ENCODE assay signal across 14 cellular contexts in the genomic region with DNA sequence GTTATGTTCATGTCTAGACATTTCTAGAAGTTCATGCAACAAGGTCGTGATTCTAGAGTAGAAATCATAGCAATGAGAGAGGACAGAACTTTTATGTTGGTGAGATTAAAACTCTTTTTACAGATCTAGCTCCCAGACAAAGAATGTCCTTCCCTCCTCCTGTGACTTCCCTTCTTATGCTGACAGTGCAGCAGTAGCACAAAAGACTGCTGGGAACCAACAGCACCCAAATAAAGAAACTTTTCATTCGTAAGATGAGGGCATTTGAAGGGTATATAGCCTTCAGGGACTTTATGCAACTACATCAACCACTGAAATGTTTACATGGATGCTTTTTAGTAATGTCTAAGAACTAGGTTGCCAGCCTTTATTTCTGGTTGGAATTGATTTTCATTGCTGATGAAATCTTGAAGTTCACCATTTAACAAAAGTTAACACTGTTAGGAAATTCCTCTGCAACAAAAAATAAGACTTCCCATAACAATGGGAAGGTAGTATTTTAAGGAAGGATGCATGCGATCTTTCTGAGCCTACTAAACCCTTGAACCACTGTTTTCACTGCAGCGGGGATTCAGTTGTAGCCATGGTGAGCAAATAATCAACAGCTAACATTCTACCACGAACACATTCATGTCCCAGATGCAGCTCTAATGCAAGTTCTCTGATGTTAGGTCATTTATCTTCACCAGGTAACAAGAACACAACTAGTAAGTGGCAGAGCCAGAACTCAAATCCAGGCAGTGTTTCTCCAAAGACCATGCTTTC.
DNase-seq lines count a peak whose midpoint lies in the region; TF ChIP-seq lines count a peak whose summit lies in the region.
"Had no signal": no experiment of that assay in that cellular context is flagged by ENCODE, and none has a peak within 500 bp of the region (broad histone marks: within the 10 kb centered on the region; RNA-seq: fewer than 3 reads in every experiment).

No MANE protein-coding gene starts in this region.

- H2BK120ac ChIP-seq in neuronal stem cell (ENCODE audit: low read depth, low read length): no peak overlapping the region

- H3K4me3 ChIP-seq in neuronal stem cell (ENCODE audit: low read length in 2 of 2): no peak overlapping the region
- H3K4me3 ChIP-seq in adrenal gland: no peak overlapping the region
- no peak overlapping the region for H3K4me3 ChIP-seq in dorsolateral prefrontal cortex

- H2BK15ac ChIP-seq in neuronal stem cell (ENCODE audit: low read length): no peak overlapping the region

- no peak overlapping the region for H3K9ac ChIP-seq in neuronal stem cell (ENCODE audit: low read depth, low read length, poor library complexity)

- TF ChIP-seq CTCF in RWPE1 (conservative IDR thresholded peaks at IDR 0.05; ENCODE audit: low read depth) (no peak), adrenal gland (IDR thresholded peaks at IDR 0.05) (no peak), dorsolateral prefrontal cortex (IDR thresholded peaks at IDR 0.05 in 54 of 56, conservative IDR thresholded peaks at IDR 0.05 in 2 of 56; ENCODE audit: low read depth in 1 of 56, partially characterized antibody in 56 of 56) (no peak)

- H3K4me1 ChIP-seq in neuronal stem cell (ENCODE audit: control insufficient read depth in 2 of 2, insufficient read depth in 1 of 2, low read depth in 1 of 2, low read length in 2 of 2): peaks cover 1 to 20% of the 10 kb centered on the region in 2 donors
- H3K4me1 ChIP-seq in adrenal gland (replicated peaks in 1 of 2): no peaks in the 10 kb centered on the region
- H3K4me1 ChIP-seq: BE2C had no signal

- peak; percentile 5 for DNase-seq in ELF-1 (ENCODE audit: low read depth, low spot score)
- peak; percentile 25 for DNase-seq in OCI-M1 (lab: John Stamatoyannopoulos, UW)
- DNase-seq in foreskin melanocyte: peak; percentile 76
- no peak for DNase-seq in neuronal stem cell (ENCODE audit: low spot score)
- DNase-seq in T-helper 2 cell: no peak
- no peak for DNase-seq in RWPE1 (ENCODE audit: low spot score)
- DNase-seq in adrenal gland: no peak
- DNase-seq in dorsolateral prefrontal cortex: no peak
- DNase-seq: ACHN; BE2C; CD8-positive, alpha-beta memory T cell; DMS 273 treated with DMSO at 0.1 percent for 48 hours; NCI-H345; NCI-H526 treated with DMSO at 0.1 percent for 48 hours had no signal

- H3K18ac ChIP-seq in neuronal stem cell (ENCODE audit: low read length): no peak overlapping the region

- no peak for TF ChIP-seq POLR2A in adrenal gland (IDR thresholded peaks at IDR 0.05)

- peak overlapping the region; percentile 60 for H2AFZ ChIP-seq in neuronal stem cell (ENCODE audit: low read length)

- no peak overlapping the region for H4K8ac ChIP-seq in neuronal stem cell (ENCODE audit: low read depth, low read length)

- WGBS in neuronal stem cell (ENCODE audit: extremely low coverage in 2 of 2, insufficient read length in 2 of 2, insufficient replicate concordance in 1 of 2), 2 donors: no CpG with 5 or more reads among the region's 5 CpGs
- WGBS in adrenal gland, 4 donors: 65 to 73% (median 69%) methylated on average over 5 of the region's 5 CpGs

- intact Hi-C loops in adrenal gland (cut with DNase I) (no loop called here), dorsolateral prefrontal cortex (cut with DNase I) (no loop called here)

- no peak overlapping the region for H2BK12ac ChIP-seq in neuronal stem cell (ENCODE audit: low read length)

- no peak overlapping the region for H2BK5ac ChIP-seq in neuronal stem cell (ENCODE audit: low read length)

- H3K23ac ChIP-seq in neuronal stem cell (ENCODE audit: low read depth, low read length, poor library complexity): no peak overlapping the region

- no peaks in the 10 kb centered on the region for H3K27me3 ChIP-seq in neuronal stem cell (ENCODE audit: control insufficient read depth in 3 of 3, insufficient read depth in 3 of 3, low read depth in 1 of 3, low read length in 3 of 3)
- H3K27me3 ChIP-seq in adrenal gland: no peaks in the 10 kb centered on the region
- H3K27me3 ChIP-seq in dorsolateral prefrontal cortex: no peaks in the 10 kb centered on the region
- H3K27me3 ChIP-seq: BE2C had no signal

- CTCF ChIA-PET in RWPE1 (lab: Yijun Ruan, JAX): interaction anchor here (0.6 to 0.7 kb wide), 2 partner anchors 25 to 86 kb away, joined by 3 read pairs; no protein-coding TSS in a partner anchor

- no peak overlapping the region for H3K14ac ChIP-seq in neuronal stem cell (ENCODE audit: low read length)

- H3K79me1 ChIP-seq in neuronal stem cell (ENCODE audit: low read depth, low read length): no peaks in the 10 kb centered on the region

- no peak overlapping the region for H3K4ac ChIP-seq in neuronal stem cell (ENCODE audit: low read length)

- no peaks in the 10 kb centered on the region for H3K36me3 ChIP-seq in neuronal stem cell (replicated peaks in 1 of 2; ENCODE audit: control insufficient read depth in 2 of 2, insufficient read depth in 2 of 2, low read length in 2 of 2)
- H3K36me3 ChIP-seq in adrenal gland (replicated peaks in 1 of 2): no peaks in the 10 kb centered on the region
- H3K36me3 ChIP-seq: BE2C had no signal

- no peak overlapping the region for H4K91ac ChIP-seq in neuronal stem cell (ENCODE audit: low read depth, low read length, poor library complexity)

- H3K9me3 ChIP-seq in neuronal stem cell (replicated peaks in 1 of 2; ENCODE audit: control insufficient read depth in 2 of 2, insufficient read depth in 1 of 2, low read depth in 1 of 2, low read length in 2 of 2): no peaks in the 10 kb centered on the region
- no peaks in the 10 kb centered on the region for H3K9me3 ChIP-seq in adrenal gland (replicated peaks in 1 of 3)
- H3K9me3 ChIP-seq: BE2C had no signal

- H3K4me2 ChIP-seq in neuronal stem cell (ENCODE audit: insufficient read depth, low read length, poor library complexity, severe bottlenecking): no peak overlapping the region

- H3K27ac ChIP-seq in neuronal stem cell (replicated peaks; ENCODE audit: low read length) (no peak overlapping the region), RWPE1 (no peak overlapping the region), adrenal gland (no peak overlapping the region), dorsolateral prefrontal cortex (no peak overlapping the region)

- POLR2A ChIA-PET in RWPE1 (lab: Yijun Ruan, JAX; ENCODE audit: low non-redundant PET): no interaction called here

- no peak overlapping the region for H2AK5ac ChIP-seq in neuronal stem cell (ENCODE audit: low read depth, low read length)

Comparison
In these comparisons a context has a peak if more than half of its experiments do, and no peak if none do; other contexts are left out.
1. DNase-seq: peak in ELF-1 (single experiment), OCI-M1 (single experiment) and foreskin melanocyte (single experiment); none in neuronal stem cell (single experiment), T-helper 2 cell (0 of 5), RWPE1 (single experiment), adrenal gland (0 of 7) and dorsolateral prefrontal cortex (0 of 10).